ENCODE assay signal across 8 cellular contexts in genomic region chr6:35496851-35497570, GRCh38. TPM values are rescaled to one million over a fixed set of nuclear protein-coding genes. Genes with fewer than 3 reads are reported as not detected.
DNase-seq lines count a peak whose midpoint lies in the region; ATAC-seq and TF ChIP-seq lines count a peak whose summit lies in the region.

TSS of gene TEAD3 (minus strand) at chr6:35497079.

- H3K4me1 ChIP-seq in iPS-15b (ENCODE audit: control insufficient read depth, insufficient read depth, low read length) (peaks cover 30% of the 10 kb centered on the region), skeletal muscle tissue (ENCODE audit: control insufficient read depth in 3 of 3, insufficient read depth in 3 of 3, low read length in 3 of 3) (peaks cover 31 to 74% (median 70%) of the 10 kb centered on the region in 3 donors)

- H3K36me3 ChIP-seq in iPS-15b (ENCODE audit: control insufficient read depth, insufficient read depth, low read length) (peaks cover 4% of the 10 kb centered on the region), skeletal muscle tissue (ENCODE audit: control insufficient read depth in 3 of 3, insufficient read depth in 3 of 3, low read length in 3 of 3) (peaks cover 0 to 2% (median 0%) of the 10 kb centered on the region in 3 donors)

- peak within 1 kb of the TSS; percentile 88 for H3K27ac ChIP-seq in skeletal muscle tissue (ENCODE audit: low read depth, low read length)

- H3K27me3 ChIP-seq in iPS-15b (ENCODE audit: control insufficient read depth, insufficient read depth, low read length), result peaks cover 24% of the 10 kb centered on the region
- peaks cover 0 to 11% (median 6%) of the 10 kb centered on the region in 3 donors for H3K27me3 ChIP-seq in skeletal muscle tissue (ENCODE audit: control insufficient read depth in 3 of 3, insufficient read depth in 3 of 3, low read length in 3 of 3)

- DNase-seq in COLO829 (ENCODE audit: low spot score) (peak; percentile 77), HEK293T (ENCODE audit: extremely low spot score) (peak; percentile 91), T follicular helper cell (ENCODE audit: low read depth) (peak; percentile 14), astrocyte of the hippocampus (ENCODE audit: low read depth, low spot score) (peak; percentile 90)

- H3K9ac ChIP-seq in iPS-15b (ENCODE audit: low read depth, low read length) (peak within 1 kb of the TSS; percentile 60), skeletal muscle tissue (ENCODE audit: low read depth in 1 of 3, low read length in 3 of 3) (peak within 1 kb of the TSS; percentile 84 to 93 (median 91))

- H3K9me3 ChIP-seq in iPS-15b (ENCODE audit: control insufficient read depth, insufficient read depth, low read length), result no peaks in the 10 kb centered on the region
- H3K9me3 ChIP-seq in skeletal muscle tissue (ENCODE audit: control insufficient read depth in 3 of 3, low read length in 3 of 3), result no peaks in the 10 kb centered on the region

- no peak for ATAC-seq in GM19023 (IDR thresholded peaks at IDR 0.05; ENCODE audit: unreplicated experiment)
- no peak for ATAC-seq in HG03039 (IDR thresholded peaks at IDR 0.05; ENCODE audit: unreplicated experiment)

- H3K4me3 ChIP-seq in iPS-15b (ENCODE audit: low read depth, low read length), result peak within 1 kb of the TSS; percentile 77
- peak within 1 kb of the TSS; percentile 66 to 76 (median 72) for H3K4me3 ChIP-seq in skeletal muscle tissue (ENCODE audit: low read length in 3 of 3)

- POLR2A ChIA-PET in HEK293T (lab: Yijun Ruan, JAX), result interaction anchor here (0.8 to 1.9 kb wide), 4 partner anchors 9 to 27 kb away, joined by 3 to 7 read pairs (median 4); no protein-coding TSS in a partner anchor

- CTCF ChIA-PET in HEK293T (lab: Yijun Ruan, JAX), result no interaction called here

TF ChIP-seq in HEK293T, 16 proteins besides CTCF, POLR2A, EP300 and RAD21:
- TF ChIP-seq SP1 (IDR thresholded peaks at IDR 0.05) (no peak), HDGF (IDR thresholded peaks at IDR 0.05; ENCODE audit: borderline replicate concordance) (no peak), L3MBTL2 (conservative IDR thresholded peaks at IDR 0.05) (no peak), CTBP1 (IDR thresholded peaks at IDR 0.05; ENCODE audit: borderline replicate concordance) (no peak), FOXA1 (IDR thresholded peaks at IDR 0.05) (no peak), TARDBP (IDR thresholded peaks at IDR 0.05) (no peak), ELF4 (IDR thresholded peaks at IDR 0.05) (no peak), SUZ12 (IDR thresholded peaks at IDR 0.05) (no peak), LEF1 (IDR thresholded peaks at IDR 0.05; ENCODE audit: borderline replicate concordance) (no peak), BHLHE40 (IDR thresholded peaks at IDR 0.05; ENCODE audit: borderline replicate concordance) (no peak), ARNT (IDR thresholded peaks at IDR 0.05) (no peak)
- TF ChIP-seq, protein P1, sequence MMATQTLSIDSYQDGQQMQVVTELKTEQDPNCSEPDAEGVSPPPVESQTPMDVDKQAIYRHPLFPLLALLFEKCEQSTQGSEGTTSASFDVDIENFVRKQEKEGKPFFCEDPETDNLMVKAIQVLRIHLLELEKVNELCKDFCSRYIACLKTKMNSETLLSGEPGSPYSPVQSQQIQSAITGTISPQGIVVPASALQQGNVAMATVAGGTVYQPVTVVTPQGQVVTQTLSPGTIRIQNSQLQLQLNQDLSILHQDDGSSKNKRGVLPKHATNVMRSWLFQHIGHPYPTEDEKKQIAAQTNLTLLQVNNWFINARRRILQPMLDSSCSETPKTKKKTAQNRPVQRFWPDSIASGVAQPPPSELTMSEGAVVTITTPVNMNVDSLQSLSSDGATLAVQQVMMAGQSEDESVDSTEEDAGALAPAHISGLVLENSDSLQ (IDR thresholded peaks at IDR 0.05), result no peak
TF ChIP-seq in HEK293T: peak in this region for 0.

RNA-seq across cellular contexts. Expression of gene TEAD3, which starts in this region (rescaled TPM):
- 6.8 TPM for total RNA-seq in skeletal muscle tissue

Comparison
In these comparisons a context has a peak if more than half of its experiments do, and no peak if none do; other contexts are left out.
1. DNase-seq: peak in every context shown above with its lines; median percentile 91 in HEK293T; 90 in astrocyte of the hippocampus; 77 in COLO829; 14 in T follicular helper cell.